ENCODE assay signal across 28 cellular contexts in the genomic region with DNA sequence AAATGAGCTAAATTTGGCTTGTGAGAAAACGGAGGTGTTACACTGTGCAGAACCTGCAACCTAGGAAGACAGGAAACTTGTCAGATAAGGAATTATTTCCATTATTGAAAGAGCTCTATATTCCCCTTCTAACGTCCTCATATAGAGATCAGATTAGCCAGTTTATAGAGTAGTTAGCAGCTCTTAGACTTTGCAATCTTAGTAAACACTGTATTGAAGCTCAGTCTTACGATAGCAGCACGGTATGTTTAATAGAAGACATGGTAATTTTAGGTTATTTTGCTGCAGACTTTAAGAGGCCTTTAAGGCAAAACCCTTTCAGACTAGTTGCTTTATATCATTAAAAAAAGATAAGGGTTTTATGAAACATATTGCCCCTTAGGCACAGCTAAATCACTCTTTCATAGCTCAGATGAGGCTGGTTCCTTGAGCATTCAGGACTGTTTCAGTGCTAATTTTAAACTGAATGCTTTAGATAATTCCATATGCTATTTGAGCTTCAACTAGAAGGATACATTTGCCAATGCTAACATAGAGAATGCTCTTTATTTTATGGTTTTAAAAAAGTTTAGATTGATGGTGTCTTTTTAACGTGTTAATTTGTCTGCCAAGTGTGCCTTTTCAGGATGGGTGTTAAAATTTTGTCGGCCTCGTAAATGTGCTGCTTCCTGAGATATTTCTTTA.
DNase-seq lines count a peak whose midpoint lies in the region; ATAC-seq, FAIRE-seq and TF ChIP-seq lines count a peak whose summit lies in the region.
"Had no signal": no experiment of that assay in that cellular context is flagged by ENCODE, and none has a peak within 500 bp of the region (broad histone marks: within the 10 kb centered on the region; RNA-seq: fewer than 3 reads in every experiment).

No MANE protein-coding gene starts in this region.

- TF ChIP-seq EP300 in H1 (IDR thresholded peaks at IDR 0.05; ENCODE audit: borderline replicate concordance in 1 of 2, low read depth in 2 of 2, low read length in 2 of 2): no peak

- H3K4me2 ChIP-seq in mammary epithelial cell (ENCODE audit: insufficient read depth, low read depth, low read length) (no peak overlapping the region), H1 (ENCODE audit: insufficient read depth in 1 of 2, low read depth in 2 of 2, low read length in 2 of 2) (no peak overlapping the region), neuronal stem cell (ENCODE audit: insufficient read depth, low read length, poor library complexity, severe bottlenecking) (no peak overlapping the region)
- H3K4me2 ChIP-seq: BLaER1, GM23338, PC-9 had no signal

- H3K4me3 Mint-ChIP-seq in MCF 10A (ENCODE audit: unreplicated experiment): no peak overlapping the region
- H3K4me3 Mint-ChIP-seq in CD4-positive, alpha-beta memory T cell: no peak overlapping the region
- H3K4me3 Mint-ChIP-seq: GM23338 had no signal

- H3K27ac ChIP-seq in mammary epithelial cell (ENCODE audit: insufficient read depth, low read depth, low read length) (no peak overlapping the region), H1 (ENCODE audit: low read depth, low read length) (no peak overlapping the region), neuronal stem cell (replicated peaks; ENCODE audit: low read length) (no peak overlapping the region)
- no peak overlapping the region for H3K27ac ChIP-seq in CD4-positive, alpha-beta memory T cell (ENCODE audit: low read depth, low read length)
- H3K27ac ChIP-seq: BLaER1, PC-9, SJSA1 had no signal

- BruUV-seq in mammary epithelial cell (replicated peaks; lab: Mats Ljungman, UMichigan): no TSS peak
- BruUV-seq in MCF 10A (replicated peaks; lab: Mats Ljungman, UMichigan): no TSS peak

- H3K23ac ChIP-seq in H1 (ENCODE audit: insufficient read length): no peak overlapping the region
- no peak overlapping the region for H3K23ac ChIP-seq in neuronal stem cell (ENCODE audit: low read depth, low read length, poor library complexity)

- no peak overlapping the region for H4K5ac ChIP-seq in H1 (ENCODE audit: insufficient read length, low read depth, low read length)

- no peak overlapping the region for H2BK5ac ChIP-seq in H1 (ENCODE audit: low read depth, low read length)
- no peak overlapping the region for H2BK5ac ChIP-seq in neuronal stem cell (ENCODE audit: low read length)

- H2BK20ac ChIP-seq in H1 (ENCODE audit: low read length): no peak overlapping the region

- H4K8ac ChIP-seq in H1 (ENCODE audit: extremely low read depth, insufficient read depth, low read length) (no peak overlapping the region), neuronal stem cell (ENCODE audit: low read depth, low read length) (no peak overlapping the region)

- no peak overlapping the region for H2BK120ac ChIP-seq in H1 (replicated peaks; ENCODE audit: low read depth, low read length)
- H2BK120ac ChIP-seq in neuronal stem cell (ENCODE audit: low read depth, low read length): no peak overlapping the region

- no peak overlapping the region for H2AK5ac ChIP-seq in H1 (ENCODE audit: low read depth, low read length)
- no peak overlapping the region for H2AK5ac ChIP-seq in neuronal stem cell (ENCODE audit: low read depth, low read length)

- no peak overlapping the region for H3K18ac ChIP-seq in H1 (ENCODE audit: extremely low read depth, low read length)
- H3K18ac ChIP-seq in neuronal stem cell (ENCODE audit: low read length): no peak overlapping the region

- TF ChIP-seq POLR2A in H1 (IDR thresholded peaks at IDR 0.05; ENCODE audit: control extremely low read depth in 1 of 2, low read depth in 2 of 2, low read length in 2 of 2): no peak

- intact Hi-C loops in mammary epithelial cell (cut with micrococcal nuclease) (no loop called here), MCF 10A (cut with micrococcal nuclease) (no loop called here)
- intact Hi-C loops in CD4-positive, alpha-beta memory T cell (cut with micrococcal nuclease): no loop called here

- H3K4me1 Mint-ChIP-seq in MCF 10A (ENCODE audit: insufficient read depth, unreplicated experiment): no peaks in the 10 kb centered on the region
- no peaks in the 10 kb centered on the region for H3K4me1 Mint-ChIP-seq in CD4-positive, alpha-beta memory T cell
- H3K4me1 Mint-ChIP-seq: CD4-positive, CD25-positive, alpha-beta regulatory T cell had no signal

- H3K27me3 ChIP-seq in mammary epithelial cell (ENCODE audit: insufficient read depth, low read length) (no peaks in the 10 kb centered on the region), H1 (replicated peaks in 1 of 4; ENCODE audit: control insufficient read depth in 3 of 4, extremely low read depth in 1 of 4, insufficient read depth in 3 of 4, low read length in 3 of 4) (no peaks in the 10 kb centered on the region), neuronal stem cell (ENCODE audit: control insufficient read depth in 3 of 3, insufficient read depth in 3 of 3, low read depth in 1 of 3, low read length in 3 of 3) (no peaks in the 10 kb centered on the region)
- H3K27me3 ChIP-seq in CD4-positive, alpha-beta memory T cell (ENCODE audit: insufficient read depth, low read length): no peaks in the 10 kb centered on the region
- H3K27me3 ChIP-seq: BLaER1, SJSA1 had no signal

- H3K9me3 ChIP-seq in mammary epithelial cell (replicated peaks; ENCODE audit: insufficient read depth, low read length): no peaks in the 10 kb centered on the region
- no peaks in the 10 kb centered on the region for H3K9me3 ChIP-seq in H1 (ENCODE audit: insufficient read depth in 2 of 2, low read depth in 1 of 2, low read length in 1 of 2)
- no peaks in the 10 kb centered on the region for H3K9me3 ChIP-seq in neuronal stem cell (replicated peaks in 1 of 2; ENCODE audit: control insufficient read depth in 2 of 2, insufficient read depth in 1 of 2, low read depth in 1 of 2, low read length in 2 of 2)
- H3K9me3 ChIP-seq in CD4-positive, alpha-beta memory T cell (ENCODE audit: control insufficient read depth in 1 of 2, low read length in 2 of 2): peaks cover 0 to 5% of the 10 kb centered on the region in 2 donors
- H3K9me3 ChIP-seq: BLaER1, SJSA1 had no signal

- no peak for TF ChIP-seq CTCF in mammary epithelial cell (conservative IDR thresholded peaks at IDR 0.05 in 1 of 2, IDR thresholded peaks at IDR 0.05 in 1 of 2; ENCODE audit: extremely low read depth in 1 of 2, insufficient read depth in 1 of 2, low read depth in 1 of 2, low read length in 2 of 2)
- TF ChIP-seq CTCF in MCF 10A (IDR thresholded peaks at IDR 0.05; ENCODE audit: unreplicated experiment): no peak
- TF ChIP-seq CTCF in H1 (IDR thresholded peaks at IDR 0.05; ENCODE audit: control extremely low read depth in 1 of 3, insufficient read depth in 1 of 3, low read depth in 1 of 3, low read length in 3 of 3): no peak

- H4K20me1 ChIP-seq in mammary epithelial cell (ENCODE audit: insufficient read depth, low read length) (no peaks in the 10 kb centered on the region), H1 (replicated peaks in 1 of 2; ENCODE audit: control insufficient read depth in 1 of 2, insufficient read depth in 2 of 2, low read length in 2 of 2) (no peaks in the 10 kb centered on the region)
- H4K20me1 ChIP-seq: BLaER1 had no signal

- H3K36me3 ChIP-seq in mammary epithelial cell (ENCODE audit: insufficient read depth, low read length) (no peaks in the 10 kb centered on the region), H1 (ENCODE audit: control insufficient read depth in 2 of 4, insufficient read depth in 4 of 4, low read length in 3 of 4) (no peaks in the 10 kb centered on the region), neuronal stem cell (replicated peaks in 1 of 2; ENCODE audit: control insufficient read depth in 2 of 2, insufficient read depth in 2 of 2, low read length in 2 of 2) (no peaks in the 10 kb centered on the region)
- H3K36me3 ChIP-seq in CD4-positive, alpha-beta memory T cell (ENCODE audit: insufficient read depth, low read length): no peaks in the 10 kb centered on the region
- H3K36me3 ChIP-seq: BLaER1, SJSA1 had no signal

- no peak for ATAC-seq in HG03439 (IDR thresholded peaks at IDR 0.05; ENCODE audit: unreplicated experiment)
- no peak for ATAC-seq in GM19328 (IDR thresholded peaks at IDR 0.05; ENCODE audit: unreplicated experiment)
- ATAC-seq: GM23338, HCT116, K562 had no signal

- TF ChIP-seq RAD21 in H1 (IDR thresholded peaks at IDR 0.05 in 1 of 2, conservative IDR thresholded peaks at IDR 0.05 in 1 of 2; ENCODE audit: low read depth in 2 of 2, low read length in 2 of 2): no peak

- FAIRE-seq in H1 (lab: Jason Lieb, UNC): no peak
- FAIRE-seq: D721Med, GM18507, HTR-8/SVneo, K562 had no signal

- no peaks in the 10 kb centered on the region for H3K9me3 Mint-ChIP-seq in MCF 10A (ENCODE audit: unreplicated experiment)
- H3K9me3 Mint-ChIP-seq in CD4-positive, alpha-beta memory T cell: peaks cover 0 to 2% (median 0%) of the 10 kb centered on the region in 8 donors

- H3K9ac ChIP-seq in mammary epithelial cell (ENCODE audit: insufficient read depth, low read length): no peak overlapping the region
- H3K9ac ChIP-seq in H1 (replicated peaks in 1 of 4; ENCODE audit: extremely low read depth in 1 of 4, low read depth in 3 of 4, low read length in 3 of 4): no peak overlapping the region
- H3K9ac ChIP-seq in neuronal stem cell (ENCODE audit: low read depth, low read length, poor library complexity): no peak overlapping the region
- H3K9ac ChIP-seq: BLaER1 had no signal

- H4K91ac ChIP-seq in H1 (replicated peaks; ENCODE audit: insufficient read length, low read length) (no peak overlapping the region), neuronal stem cell (ENCODE audit: low read depth, low read length, poor library complexity) (no peak overlapping the region)

- H2BK15ac ChIP-seq in H1 (ENCODE audit: low read length) (no peak overlapping the region), neuronal stem cell (ENCODE audit: low read length) (no peak overlapping the region)

- POLR2A ChIA-PET in MCF 10A (lab: Yijun Ruan, JAX): no interaction called here
- POLR2A ChIA-PET in H1 (lab: Charles Lee; ENCODE audit: partially characterized antibody): no interaction called here
- POLR2A ChIA-PET in CD4-positive, alpha-beta memory T cell (lab: Charles Lee; ENCODE audit: partially characterized antibody): no interaction called here

- dilution Hi-C loops in mammary epithelial cell (cut with HindIII; ENCODE audit: low sequenced_read_pairs): no loop called here

- H3K79me1 ChIP-seq in H1 (ENCODE audit: low read depth, low read length) (no peaks in the 10 kb centered on the region), neuronal stem cell (ENCODE audit: low read depth, low read length) (no peaks in the 10 kb centered on the region)

- 59% methylated on average over 7 of the region's 7 CpGs for WGBS in mammary epithelial cell (ENCODE audit: low coverage, missing lambda C conversion rate)
- WGBS in H1 (ENCODE audit: extremely low coverage in 1 of 2, insufficient coverage in 1 of 2, insufficient read length in 1 of 2, insufficient replicate concordance in 2 of 2, low coverage in 1 of 2, low lambda C conversion rate in 2 of 2, missing lambda C conversion rate in 1 of 2), 2 experiments: 76% methylated on average over 7 of the region's 7 CpGs; no CpG with 5 or more reads in 1 of the 2 experiments
- no CpG with 5 or more reads among the region's 7 CpGs for WGBS in neuronal stem cell (ENCODE audit: extremely low coverage in 2 of 2, insufficient read length in 2 of 2, insufficient replicate concordance in 1 of 2), 2 donors

- peak overlapping the region; percentile 89 for H3K4ac ChIP-seq in H1 (replicated peaks; ENCODE audit: insufficient read length, low read depth, low read length)
- no peak overlapping the region for H3K4ac ChIP-seq in neuronal stem cell (ENCODE audit: low read length)

- in situ Hi-C loops in mammary epithelial cell (cut with MboI; ENCODE audit: low sequenced_read_pairs in 2 of 2): no loop called here

- H2AFZ ChIP-seq in mammary epithelial cell (ENCODE audit: low read depth, low read length) (peak overlapping the region; percentile 13), H1 (ENCODE audit: low read length) (no peak overlapping the region), neuronal stem cell (ENCODE audit: low read length) (peak overlapping the region; percentile 37)
- H2AFZ ChIP-seq: GM23338, PC-9 had no signal

- H3K23me2 ChIP-seq in H1 (ENCODE audit: low read depth, low read length): no peaks in the 10 kb centered on the region

- H3K4me1 ChIP-seq in mammary epithelial cell (ENCODE audit: insufficient read depth, low read length): no peaks in the 10 kb centered on the region
- H3K4me1 ChIP-seq in H1 (replicated peaks in 1 of 4; ENCODE audit: control insufficient read depth in 3 of 4, insufficient read depth in 4 of 4, low read length in 3 of 4): peaks cover 0 to 3% (median 0%) of the 10 kb centered on the region in 4 experiments; a peak in 1 of 7 replicates
- H3K4me1 ChIP-seq in neuronal stem cell (ENCODE audit: control insufficient read depth in 2 of 2, insufficient read depth in 1 of 2, low read depth in 1 of 2, low read length in 2 of 2): no peaks in the 10 kb centered on the region
- no peaks in the 10 kb centered on the region for H3K4me1 ChIP-seq in CD4-positive, alpha-beta memory T cell (ENCODE audit: insufficient read depth, low read length)
- H3K4me1 ChIP-seq: BLaER1, SJSA1 had no signal

- no peaks in the 10 kb centered on the region for H3K36me3 Mint-ChIP-seq in MCF 10A (ENCODE audit: insufficient read depth, unreplicated experiment)
- H3K36me3 Mint-ChIP-seq in CD4-positive, alpha-beta memory T cell: no peaks in the 10 kb centered on the region
- H3K36me3 Mint-ChIP-seq: CD4-positive, CD25-positive, alpha-beta regulatory T cell had no signal

- H3K79me2 ChIP-seq in mammary epithelial cell (ENCODE audit: insufficient read depth, low read length) (no peaks in the 10 kb centered on the region), H1 (ENCODE audit: control insufficient read depth in 1 of 2, insufficient read depth in 2 of 2, low read length in 2 of 2) (no peaks in the 10 kb centered on the region)

- no peak overlapping the region for H3K27ac Mint-ChIP-seq in MCF 10A (ENCODE audit: low read depth, unreplicated experiment)
- H3K27ac Mint-ChIP-seq in CD4-positive, alpha-beta memory T cell: no peak overlapping the region
- H3K27ac Mint-ChIP-seq: CD4-positive, CD25-positive, alpha-beta regulatory T cell had no signal

- no peaks in the 10 kb centered on the region for H3K27me3 Mint-ChIP-seq in MCF 10A (ENCODE audit: insufficient read depth, unreplicated experiment)
- H3K27me3 Mint-ChIP-seq in CD4-positive, alpha-beta memory T cell: no peaks in the 10 kb centered on the region
- H3K27me3 Mint-ChIP-seq: CD4-positive, CD25-positive, alpha-beta regulatory T cell had no signal

- H2BK12ac ChIP-seq in H1 (ENCODE audit: low read depth, low read length): no peak overlapping the region
- no peak overlapping the region for H2BK12ac ChIP-seq in neuronal stem cell (ENCODE audit: low read length)

- CTCF ChIA-PET in mammary epithelial cell (lab: Charles Lee; ENCODE audit: low non-redundant PET) (interaction anchor here (0.6 kb wide), 1 partner anchor 344 kb away, joined by 5 read pairs; no protein-coding TSS in a partner anchor), MCF 10A (lab: Yijun Ruan, JAX) (interaction anchor here (1.1 kb wide), 1 partner anchor 15 kb away, joined by 3 read pairs; no protein-coding TSS in a partner anchor), H1 (lab: Charles Lee; ENCODE audit: partially characterized antibody) (no interaction called here)
- CTCF ChIA-PET in CD4-positive, alpha-beta memory T cell (lab: Charles Lee; ENCODE audit: partially characterized antibody): no interaction called here

- H3K56ac ChIP-seq in H1 (replicated peaks; ENCODE audit: insufficient read length, low read depth, low read length): no peak overlapping the region

- DNase-seq in mammary epithelial cell (no peak), MCF 10A (ENCODE audit: unreplicated experiment) (no peak), H1 (ENCODE audit: low read depth in 1 of 2, low spot score in 2 of 2) (no peak), neuronal stem cell (ENCODE audit: low spot score) (no peak)
- no peak for DNase-seq in CD4-positive, alpha-beta memory T cell
- DNase-seq: 8988T; CD4-positive, CD25-positive, alpha-beta regulatory T cell; Kasumi-1; MV-4-11; NCI-H1105; NCI-H1436 treated with DMSO at 0.1 percent for 48 hours; NCI-H187 treated with DMSO at 0.1 percent for 48 hours; NCI-H446; NCI-H524 treated with DMSO at 0.1 percent for 48 hours; NCI-H774; PC-9; Right ventricle myocardium superior; RPMI8226 had no signal

- H3K14ac ChIP-seq in H1 (ENCODE audit: insufficient read length) (no peak overlapping the region), neuronal stem cell (ENCODE audit: low read length) (no peak overlapping the region)

- H3K4me3 ChIP-seq in mammary epithelial cell (replicated peaks in 1 of 3; ENCODE audit: insufficient read depth in 1 of 3, low read depth in 2 of 3, low read length in 3 of 3): no peak overlapping the region
- H3K4me3 ChIP-seq in H1 (ENCODE audit: extremely low read depth in 1 of 4, insufficient read depth in 2 of 4, low read depth in 3 of 4, low read length in 4 of 4): no peak overlapping the region
- no peak overlapping the region for H3K4me3 ChIP-seq in neuronal stem cell (ENCODE audit: low read length in 2 of 2)
- H3K4me3 ChIP-seq in CD4-positive, alpha-beta memory T cell (ENCODE audit: low read length in 2 of 2): no peak overlapping the region
- H3K4me3 ChIP-seq: BLaER1, GM23338, K562, PC-9, SJSA1 had no signal

Comparison
In these comparisons a context has a peak if more than half of its experiments do, and no peak if none do; other contexts are left out.
1. CTCF ChIA-PET loops: an anchor here in mammary epithelial cell (0.6 kb wide) and MCF 10A (1.1 kb wide); none called in H1 and CD4-positive, alpha-beta memory T cell.